Comparison of ENCODE assay signal across 19 cellular contexts in genomic region chr15:100947760-100948429, GRCh38. TPM values are rescaled to one million over a fixed set of nuclear protein-coding genes. Genes with fewer than 3 reads are reported as not detected.
DNase-seq lines count a peak whose midpoint lies in the region; ATAC-seq and TF ChIP-seq lines count a peak whose summit lies in the region.
"Had no signal": no experiment of that assay in that cellular context is flagged by ENCODE, and none has a peak within 500 bp of the region (broad histone marks: within the 10 kb centered on the region; RNA-seq: fewer than 3 reads in every experiment).

No MANE protein-coding gene starts in this region.

- no peak overlapping the region for H3K9ac ChIP-seq in endodermal cell (ENCODE audit: extremely low read depth, low read length, poor library complexity, severe bottlenecking)
- H3K9ac ChIP-seq: parathyroid adenoma had no signal

- H3K4me1 ChIP-seq in endodermal cell (ENCODE audit: control insufficient read depth, insufficient read depth, low read length) = no peaks in the 10 kb centered on the region
- H3K4me1 ChIP-seq: parathyroid adenoma had no signal

- H3K9me3 ChIP-seq in endodermal cell (ENCODE audit: control insufficient read depth, low read length) = no peaks in the 10 kb centered on the region
- H3K9me3 ChIP-seq: tibial artery had no signal

- H3K27me3 ChIP-seq in endodermal cell (ENCODE audit: control insufficient read depth, insufficient read depth, low read length, poor library complexity, severe bottlenecking) = no peaks in the 10 kb centered on the region
- H3K27me3 ChIP-seq: MG63, tibial artery had no signal

- no peak overlapping the region for H3K27ac Mint-ChIP-seq in activated T-cell treated with anti-CD3 and anti-CD28 coated beads, Interleukin-2, amount 50 U/mL, for 72 hours
- H3K27ac Mint-ChIP-seq in endodermal cell = no peak overlapping the region
- H3K27ac Mint-ChIP-seq: T-helper 1 cell treated with Interleukin-12 subunit alpha and Interleukin-12 subunit beta and Interleukin-4 antibody, amounts not matched to agents 30 μg/mL and 1 μg/mL, for 36 hours had no signal

- in situ Hi-C loops in astrocyte of the spinal cord (cut with HindIII; ENCODE audit: low sequenced_read_pairs) = no loop called here

- H3K4me3 ChIP-seq in astrocyte of the spinal cord (ENCODE audit: low read depth, low read length) (no peak overlapping the region), endodermal cell (ENCODE audit: low read length) (no peak overlapping the region)
- H3K4me3 ChIP-seq: MG63, tibial artery had no signal

- TF ChIP-seq CTCF in astrocyte of the spinal cord (IDR thresholded peaks at IDR 0.05; ENCODE audit: low read depth, low read length) (no peak), endodermal cell (conservative IDR thresholded peaks at IDR 0.05) (no peak)

- ATAC-seq in GM19023 (IDR thresholded peaks at IDR 0.05; ENCODE audit: unreplicated experiment) = peak; percentile 70
- peak; percentile 47 for ATAC-seq in HG02610 (IDR thresholded peaks at IDR 0.05; ENCODE audit: unreplicated experiment)
- ATAC-seq in activated T-cell treated with anti-CD3 and anti-CD28 coated beads, Interleukin-2, amount 50 U/mL, for 72 hours (replicated peaks in 1 of 2) = no peak
- ATAC-seq: left colon had no signal

- H3K9me3 Mint-ChIP-seq in activated T-cell treated with anti-CD3 and anti-CD28 coated beads, Interleukin-2, amount 50 U/mL, for 72 hours = no peaks in the 10 kb centered on the region
- H3K9me3 Mint-ChIP-seq in endodermal cell = no peaks in the 10 kb centered on the region
- H3K9me3 Mint-ChIP-seq: CD14-positive monocyte; T-helper 1 cell treated with Interleukin-12 subunit alpha and Interleukin-12 subunit beta and Interleukin-4 antibody, amounts not matched to agents 30 μg/mL and 1 μg/mL, for 36 hours had no signal

- no peak overlapping the region for H3K4me3 Mint-ChIP-seq in activated T-cell treated with anti-CD3 and anti-CD28 coated beads, Interleukin-2, amount 50 U/mL, for 72 hours
- H3K4me3 Mint-ChIP-seq in endodermal cell = no peak overlapping the region
- H3K4me3 Mint-ChIP-seq: CD14-positive monocyte; T-helper 1 cell treated with Interleukin-12 subunit alpha and Interleukin-12 subunit beta and Interleukin-4 antibody, amounts not matched to agents 30 μg/mL and 1 μg/mL, for 36 hours had no signal

- no peaks in the 10 kb centered on the region for H3K4me1 Mint-ChIP-seq in activated T-cell treated with anti-CD3 and anti-CD28 coated beads, Interleukin-2, amount 50 U/mL, for 72 hours (ENCODE audit: low read depth)
- H3K4me1 Mint-ChIP-seq in endodermal cell = no peaks in the 10 kb centered on the region

- no peaks in the 10 kb centered on the region for H3K36me3 ChIP-seq in endodermal cell (ENCODE audit: control insufficient read depth, insufficient read depth, low read length)
- H3K36me3 ChIP-seq: tibial artery had no signal

- DNase-seq in astrocyte of the spinal cord (ENCODE audit: low read depth, low spot score) (peak; percentile 21), substantia nigra (lab: John Stamatoyannopoulos, UW) (no peak), endodermal cell (no peak)
- DNase-seq in activated T-cell treated with anti-CD3 and anti-CD28 coated beads, Interleukin-2, amount 50 U/mL, for 72 hours = no peak
- DNase-seq in activated CD4-positive, alpha-beta T cell treated with anti-CD3 and anti-CD28 coated beads for 48 hours = no peak
- DNase-seq: activated effector memory CD4-positive, alpha-beta T cell treated with anti-CD3 and anti-CD28 coated beads, Interleukin-2, amount 50 U/mL, for 16 hours; amygdala; GOT3; left colon; MG63; NCI-H187 treated with DMSO at 0.1 percent for 48 hours; NCI-H510A; SHP77; tibial artery had no signal

- H3K27ac ChIP-seq in substantia nigra (ENCODE audit: low read depth, low read length, poor library complexity, severe bottlenecking) (no peak overlapping the region), endodermal cell (ENCODE audit: low read depth, low read length) (no peak overlapping the region)
- H3K27ac ChIP-seq: parathyroid adenoma, tibial artery had no signal

- H3K27me3 Mint-ChIP-seq in activated T-cell treated with anti-CD3 and anti-CD28 coated beads, Interleukin-2, amount 50 U/mL, for 72 hours (ENCODE audit: low read depth) = peaks cover 20% of the 10 kb centered on the region
- H3K27me3 Mint-ChIP-seq in endodermal cell (ENCODE audit: insufficient read depth) = no peaks in the 10 kb centered on the region

- 75 to 87% methylated on average over 5 to 10 of the region's 10 CpGs for WGBS in endodermal cell (ENCODE audit: insufficient coverage in 1 of 2, insufficient read length in 1 of 2), 2 experiments

- H3K36me3 Mint-ChIP-seq in activated T-cell treated with anti-CD3 and anti-CD28 coated beads, Interleukin-2, amount 50 U/mL, for 72 hours (ENCODE audit: insufficient read depth in 2 of 2) = no peaks in the 10 kb centered on the region
- H3K36me3 Mint-ChIP-seq in endodermal cell (ENCODE audit: low read depth) = no peaks in the 10 kb centered on the region

RNA-seq across cellular contexts. Expression of gene LRRK1, which starts 28.7 kb away (rescaled TPM):
- total RNA-seq in activated T-cell treated with anti-CD3 and anti-CD28 coated beads, Interleukin-2, amount 50 U/mL, for 72 hours = 1 to 10 TPM in 1 of 2 donors, under 1 TPM in 1; 0.74 to 1.2 TPM
- 1 to 10 TPM; 2.7 to 5.1 TPM for total RNA-seq in endodermal cell
- 0.36 TPM for polyA plus RNA-seq in endodermal cell (2013, experiment 1 of 2)
- polyA plus RNA-seq in endodermal cell (2013, experiment 2 of 2) = 0.37 TPM

Comparison
In these comparisons a context has a peak if more than half of its experiments do, and no peak if none do; other contexts are left out.
1. ATAC-seq: peak in GM19023 (single experiment) and HG02610 (single experiment); none in activated T-cell treated with anti-CD3 and anti-CD28 coated beads, Interleukin-2, amount 50 U/mL, for 72 hours (0 of 2).